In genomic region chr10:60778978-60779668, GRCh38 we compare ENCODE assay signal across 8 cellular contexts. TPM values are rescaled to one million over a fixed set of nuclear protein-coding genes. Genes with fewer than 3 reads are reported as not detected.
DNase-seq lines count a peak whose midpoint lies in the region; ATAC-seq and TF ChIP-seq lines count a peak whose summit lies in the region.

No MANE protein-coding gene starts in this region.

- peaks cover 34% of the 10 kb centered on the region for H3K4me1 Mint-ChIP-seq in activated CD8-positive, alpha-beta memory T cell treated with anti-CD3 and anti-CD28 coated beads, Interleukin-2, amount 10 ng/mL, durations not matched to agents 7 days and 5 days

- H3K4me3 Mint-ChIP-seq in activated CD8-positive, alpha-beta memory T cell treated with anti-CD3 and anti-CD28 coated beads, Interleukin-2, amount 10 ng/mL, durations not matched to agents 7 days and 5 days: peak overlapping the region; percentile 98

- H4K20me1 ChIP-seq in smooth muscle cell (ENCODE audit: low read depth): no peaks in the 10 kb centered on the region

- H3K27ac ChIP-seq in SJSA1: peak overlapping the region; percentile 93
- no peak overlapping the region for H3K27ac ChIP-seq in gastroesophageal sphincter
- no peak overlapping the region for H3K27ac ChIP-seq in smooth muscle cell (ENCODE audit: low read depth)

- WGBS in gastroesophageal sphincter (ENCODE audit: low coverage in 1 of 2), 2 donors: 1% methylated on average over 9 to 10 of the region's 14 CpGs
- WGBS in smooth muscle cell (ENCODE audit: low lambda C conversion rate): under 1% methylated on average over 14 of the region's 14 CpGs

- H3K9me3 Mint-ChIP-seq in activated CD8-positive, alpha-beta memory T cell treated with anti-CD3 and anti-CD28 coated beads, Interleukin-2, amount 10 ng/mL, durations not matched to agents 7 days and 5 days (ENCODE audit: low read depth): no peaks in the 10 kb centered on the region

- peak overlapping the region; percentile 99 for H3K27ac Mint-ChIP-seq in activated CD8-positive, alpha-beta memory T cell treated with anti-CD3 and anti-CD28 coated beads, Interleukin-2, amount 10 ng/mL, durations not matched to agents 7 days and 5 days

- H3K27me3 ChIP-seq in SJSA1 (replicated peaks): no peaks in the 10 kb centered on the region
- peaks cover 25% of the 10 kb centered on the region for H3K27me3 ChIP-seq in gastroesophageal sphincter
- H3K27me3 ChIP-seq in smooth muscle cell (ENCODE audit: low read depth): no peaks in the 10 kb centered on the region

- H3K4me1 ChIP-seq in SJSA1 (replicated peaks): peaks cover 21% of the 10 kb centered on the region
- H3K4me1 ChIP-seq in gastroesophageal sphincter: peaks cover 0 to 15% (median 5%) of the 10 kb centered on the region in 3 donors
- H3K4me1 ChIP-seq in smooth muscle cell (ENCODE audit: low read depth): peaks cover 33% of the 10 kb centered on the region

- peak overlapping the region; percentile 45 for H3K9ac ChIP-seq in smooth muscle cell (ENCODE audit: low read depth)

- H3K27me3 Mint-ChIP-seq in activated CD8-positive, alpha-beta memory T cell treated with anti-CD3 and anti-CD28 coated beads, Interleukin-2, amount 10 ng/mL, durations not matched to agents 7 days and 5 days: no peaks in the 10 kb centered on the region

- H3K36me3 Mint-ChIP-seq in activated CD8-positive, alpha-beta memory T cell treated with anti-CD3 and anti-CD28 coated beads, Interleukin-2, amount 10 ng/mL, durations not matched to agents 7 days and 5 days: peaks cover 40% of the 10 kb centered on the region

- no peak for DNase-seq in activated CD8-positive, alpha-beta memory T cell treated with anti-CD3 and anti-CD28 coated beads, Interleukin-2, amount 10 ng/mL, durations not matched to agents 7 days and 5 days
- no peak for DNase-seq in activated CD8-positive, alpha-beta memory T cell treated with anti-CD3 and anti-CD28 coated beads for 24 hours
- DNase-seq in SJSA1 (ENCODE audit: low read depth in 1 of 2, low spot score in 2 of 2): peak in 1 of 2 experiments; percentile 53
- no peak for DNase-seq in smooth muscle cell (lab: John Stamatoyannopoulos, UW; ENCODE audit: unreplicated experiment)
- DNase-seq in NCI-H2107 treated with DMSO at 0.1 percent for 48 hours (lab: John Stamatoyannopoulos, UW; ENCODE audit: unreplicated experiment): no peak
- no peak for DNase-seq in H4 (ENCODE audit: low spot score)

- peak; percentile 21 for ATAC-seq in activated CD8-positive, alpha-beta memory T cell treated with anti-CD3 and anti-CD28 coated beads, Interleukin-2, amount 10 ng/mL, durations not matched to agents 7 days and 5 days
- peak; percentile 17 for ATAC-seq in HG02852 (IDR thresholded peaks at IDR 0.05; ENCODE audit: unreplicated experiment)
- no peak for ATAC-seq in gastroesophageal sphincter

- CTCF ChIA-PET in activated CD8-positive, alpha-beta memory T cell treated with anti-CD3 and anti-CD28 coated beads, Interleukin-2, amount 10 ng/mL, durations not matched to agents 7 days and 5 days (lab: Charles Lee): interaction anchor here (1.0 to 1.3 kb wide), 2 partner anchors 10 to 12 kb away, joined by 3 to 5 read pairs; no protein-coding TSS in a partner anchor

- H3F3A ChIP-seq in smooth muscle cell (ENCODE audit: low read depth): no peaks in the 10 kb centered on the region

- H2AFZ ChIP-seq in smooth muscle cell (ENCODE audit: low read depth): peak overlapping the region; percentile 76

- TF ChIP-seq POLR2A in gastroesophageal sphincter (IDR thresholded peaks at IDR 0.05): no peak

- peak overlapping the region; percentile 93 for H3K4me2 ChIP-seq in smooth muscle cell

- H3K36me3 ChIP-seq in SJSA1: peaks cover 54% of the 10 kb centered on the region
- no peaks in the 10 kb centered on the region for H3K36me3 ChIP-seq in gastroesophageal sphincter
- no peaks in the 10 kb centered on the region for H3K36me3 ChIP-seq in smooth muscle cell (ENCODE audit: low read depth)

- no peak for TF ChIP-seq EP300 in gastroesophageal sphincter (IDR thresholded peaks at IDR 0.05)

- no peak for TF ChIP-seq CTCF in gastroesophageal sphincter (IDR thresholded peaks at IDR 0.05)
- TF ChIP-seq CTCF in smooth muscle cell (IDR thresholded peaks at IDR 0.05; ENCODE audit: borderline replicate concordance, insufficient read depth, poor library complexity, severe bottlenecking): no peak

- no peaks in the 10 kb centered on the region for H3K9me3 ChIP-seq in SJSA1 (replicated peaks)
- no peaks in the 10 kb centered on the region for H3K9me3 ChIP-seq in gastroesophageal sphincter
- no peaks in the 10 kb centered on the region for H3K9me3 ChIP-seq in smooth muscle cell (replicated peaks; ENCODE audit: low read depth)

- H3K79me2 ChIP-seq in smooth muscle cell (ENCODE audit: low read depth): peaks cover 57% of the 10 kb centered on the region

- peak overlapping the region; percentile 56 for H3K4me3 ChIP-seq in SJSA1
- H3K4me3 ChIP-seq in gastroesophageal sphincter: peak overlapping the region; percentile 35 to 64
- H3K4me3 ChIP-seq in smooth muscle cell: peak overlapping the region; percentile 80

RNA-seq across cellular contexts. Expression of gene CDK1, which starts 0.8 kb away (rescaled TPM):
- 100 to 1,000 TPM; 111 to 123 TPM for total RNA-seq in activated CD8-positive, alpha-beta memory T cell treated with anti-CD3 and anti-CD28 coated beads, Interleukin-2, amount 10 ng/mL, durations not matched to agents 7 days and 5 days
- total RNA-seq in SJSA1 (2014; rRNA removed; shearing (Covaris generic)): 255 and 302 TPM in 2 replicates
- total RNA-seq in gastroesophageal sphincter: 1 to 10 TPM in 2 of 4 donors, under 1 TPM in 2; 0.40 to 6.9 (median 1.3) TPM
- 55.3 and 56.5 TPM in 2 replicates for total RNA-seq in smooth muscle cell
- 44.0 and 46.6 TPM in 2 replicates for polyA plus RNA-seq in smooth muscle cell
- total RNA-seq in H4 (2014; rRNA removed; shearing (Covaris generic)): 200 and 237 TPM in 2 replicates
